Comparison of ENCODE assay signal across 10 cellular contexts in the genomic region with DNA sequence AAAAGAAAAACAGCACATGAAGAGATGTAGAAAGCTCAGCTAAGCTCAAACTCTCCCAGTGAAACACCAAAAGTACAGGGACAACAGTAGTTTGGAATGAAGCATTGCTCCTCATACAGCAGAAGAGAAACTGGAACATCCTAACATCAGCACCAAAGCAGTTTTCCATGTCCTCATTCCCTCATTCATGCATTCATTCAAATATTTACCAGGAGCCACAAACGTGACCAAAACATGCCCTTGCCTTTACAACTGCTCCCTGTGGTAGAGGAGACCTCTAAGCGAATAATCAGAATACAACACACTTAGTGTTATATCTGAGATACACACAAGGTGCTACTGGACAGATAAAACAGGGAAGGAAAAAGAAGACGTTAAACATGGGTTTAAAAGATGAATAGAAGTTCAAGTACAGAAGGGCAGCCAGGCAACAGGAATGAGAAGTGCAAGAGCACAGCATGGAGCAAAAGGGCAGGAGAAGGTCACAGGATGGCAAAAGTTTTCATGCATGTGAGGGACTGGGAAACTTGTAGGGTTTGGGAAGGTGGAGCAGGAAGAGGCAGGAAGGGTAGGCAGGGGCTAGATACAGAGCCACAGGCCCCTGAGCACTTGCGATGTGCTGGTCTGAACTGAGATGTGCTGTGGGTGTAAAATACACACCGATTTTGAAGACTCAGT. TPM values are rescaled to one million over a fixed set of nuclear protein-coding genes. Genes with fewer than 3 reads are reported as not detected.
DNase-seq lines count a peak whose midpoint lies in the region; ATAC-seq and TF ChIP-seq lines count a peak whose summit lies in the region.
"Had no signal": no experiment of that assay in that cellular context is flagged by ENCODE, and none has a peak within 500 bp of the region (broad histone marks: within the 10 kb centered on the region; RNA-seq: fewer than 3 reads in every experiment).

No MANE protein-coding gene starts in this region.

- peak in 1 of 2 donors; percentile 24 for DNase-seq in cardiac muscle cell (ENCODE audit: low read depth in 1 of 2, low spot score in 1 of 2)
- no peak for DNase-seq in right cardiac atrium
- peak; percentile 45 for DNase-seq in choroid plexus epithelial cell (ENCODE audit: low read depth)
- DNase-seq in lung microvascular endothelial cell (ENCODE audit: low read depth in 2 of 2): peak; percentile 27 to 62
- no peak for DNase-seq in transverse colon
- no peak for DNase-seq in AG08396 (ENCODE audit: low spot score)
- DNase-seq in NCI-H1092 treated with DMSO at 0.1 percent for 48 hours (lab: John Stamatoyannopoulos, UW): no peak
- DNase-seq in DMS 273 (lab: John Stamatoyannopoulos, UW; ENCODE audit: unreplicated experiment): no peak
- DNase-seq: NCI-H1417 treated with DMSO at 0.1 percent for 48 hours, NCI-H524 treated with DMSO at 0.1 percent for 48 hours had no signal

- H3K36me3 ChIP-seq in cardiac muscle cell (no peaks in the 10 kb centered on the region), transverse colon (no peaks in the 10 kb centered on the region)

- no peak overlapping the region for H3K4me3 ChIP-seq in cardiac muscle cell
- H3K4me3 ChIP-seq in right cardiac atrium (ENCODE audit: low read length): no peak overlapping the region
- H3K4me3 ChIP-seq in choroid plexus epithelial cell (ENCODE audit: low read depth, low read length): no peak overlapping the region
- no peak overlapping the region for H3K4me3 ChIP-seq in transverse colon

- TF ChIP-seq EP300 in transverse colon (IDR thresholded peaks at IDR 0.05; ENCODE audit: low read depth): no peak

- in situ Hi-C loops in transverse colon (cut with MboI; ENCODE audit: low pct_ligation_motif_present in 1 of 4, low pct_unique_long_range_greater_than_20kb in 1 of 4, low sequenced_read_pairs in 3 of 4): loop anchor here in 1 of 4 donors (25.0 kb wide), 1 partner anchor 169 kb away; no protein-coding TSS in a partner anchor

- no peak for ATAC-seq in right cardiac atrium

- H3K27ac ChIP-seq in cardiac muscle cell (peak overlapping the region; percentile 73), right cardiac atrium (ENCODE audit: low read length) (no peak overlapping the region), transverse colon (peak overlapping the region; percentile 71 to 84 (median 74))

- TF ChIP-seq POLR2A in transverse colon (IDR thresholded peaks at IDR 0.05): no peak

- intact Hi-C loops in right cardiac atrium (cut with DNase I) (loop anchor here (2.0 to 10.0 kb wide), 4 partner anchors 52 to 180 kb away; no protein-coding TSS in a partner anchor), transverse colon (cut with DNase I; ENCODE audit: low total_unique reads) (loop anchor here (10.0 kb wide), 1 partner anchor 52 kb away; no protein-coding TSS in a partner anchor)

- no peaks in the 10 kb centered on the region for H3K9me3 ChIP-seq in cardiac muscle cell (ENCODE audit: low read depth)
- H3K9me3 ChIP-seq in right cardiac atrium (ENCODE audit: control insufficient read depth, low read length): no peaks in the 10 kb centered on the region
- H3K9me3 ChIP-seq in transverse colon: no peaks in the 10 kb centered on the region

- H3K4me1 ChIP-seq in cardiac muscle cell (ENCODE audit: low read depth) (peaks cover 23% of the 10 kb centered on the region), right cardiac atrium (ENCODE audit: control insufficient read depth, insufficient read depth, low read length) (peaks cover 3% of the 10 kb centered on the region), transverse colon (peaks cover 0 to 34% (median 21%) of the 10 kb centered on the region in 4 donors)

- H3K27me3 ChIP-seq in cardiac muscle cell: no peaks in the 10 kb centered on the region
- no peaks in the 10 kb centered on the region for H3K27me3 ChIP-seq in right cardiac atrium (ENCODE audit: control insufficient read depth, insufficient read depth)
- no peaks in the 10 kb centered on the region for H3K27me3 ChIP-seq in transverse colon

- WGBS in right cardiac atrium: 73% methylated on average over 5 of the region's 5 CpGs
- 42 to 59% methylated on average over 5 of the region's 5 CpGs for WGBS in transverse colon (ENCODE audit: low coverage in 1 of 2), 2 donors

- no peak for TF ChIP-seq CTCF in cardiac muscle cell (IDR thresholded peaks at IDR 0.05; ENCODE audit: low read depth, low read length)
- TF ChIP-seq CTCF in choroid plexus epithelial cell (conservative IDR thresholded peaks at IDR 0.05; ENCODE audit: low read depth, low read length): no peak
- TF ChIP-seq CTCF in transverse colon (IDR thresholded peaks at IDR 0.05): no peak

RNA-seq across cellular contexts. Expression of gene LMCD1, which starts 58.5 kb away (rescaled TPM):
- total RNA-seq in cardiac muscle cell (27.7 and 33.0 TPM in 2 replicates), right cardiac atrium (10 to 100 TPM; 45.6 to 57.8 (median 55.4) TPM), lung microvascular endothelial cell (10.7 and 19.8 TPM in 2 replicates), transverse colon (10 to 100 TPM in 2 of 4 donors, 1 to 10 TPM in 2; 6.7 to 26.6 (median 9.6) TPM)
- polyA plus RNA-seq in cardiac muscle cell (18.6 and 22.9 TPM in 2 replicates), right cardiac atrium (43.4 TPM)

Comparison
In these comparisons a context has a peak if more than half of its experiments do, and no peak if none do; other contexts are left out.
1. DNase-seq: peak in choroid plexus epithelial cell (single experiment) and lung microvascular endothelial cell (2 of 2); none in right cardiac atrium (0 of 3), transverse colon (single experiment), AG08396 (single experiment), NCI-H1092 treated with DMSO at 0.1 percent for 48 hours (single experiment) and DMS 273 (single experiment).